Comparison of ENCODE assay signal across 8 cellular contexts in genomic region chr5:94618493-94619328, GRCh38. TPM values are rescaled to one million over a fixed set of nuclear protein-coding genes. Genes with fewer than 3 reads are reported as not detected.
DNase-seq lines count a peak whose midpoint lies in the region; ATAC-seq and TF ChIP-seq lines count a peak whose summit lies in the region.

Gene KIAA0825, minus strand, starts transcription at chr5:94618604. Its CDS starts 81,478 bp downstream, at chr5:94537126.
Gene SLF1, plus strand, starts transcription at chr5:94618669. Its CDS starts 10,142 bp downstream, at chr5:94628811.

- ATAC-seq in GM21515 (IDR thresholded peaks at IDR 0.05; ENCODE audit: unreplicated experiment) = peak; percentile 98

- H3K4me1 ChIP-seq in HUES64 (ENCODE audit: insufficient read depth, low read length) = peaks cover 32% of the 10 kb centered on the region
- H3K4me1 ChIP-seq in OCI-LY3 (ENCODE audit: low read length) = peaks cover 6% of the 10 kb centered on the region

- H2AFZ ChIP-seq in OCI-LY3 (ENCODE audit: low read depth, low read length) = peak within 1 kb of the TSS; percentile 97

- TF ChIP-seq CTCF in OCI-LY3 (IDR thresholded peaks at IDR 0.05; ENCODE audit: low read depth, low read length) (no peak), epithelial cell of proximal tubule (conservative IDR thresholded peaks at IDR 0.05; ENCODE audit: low read depth, low read length) (no peak)

- H3K79me2 ChIP-seq in OCI-LY3 (ENCODE audit: low read length) = peaks cover 31% of the 10 kb centered on the region

- H4K20me1 ChIP-seq in OCI-LY3 (ENCODE audit: insufficient read depth, low read length) = peaks cover 2% of the 10 kb centered on the region

- H3K36me3 ChIP-seq in HUES64 (ENCODE audit: insufficient read depth, low read length) = no peaks in the 10 kb centered on the region
- H3K36me3 ChIP-seq in OCI-LY3 (replicated peaks; ENCODE audit: low read depth, low read length) = no peaks in the 10 kb centered on the region

- H3K4me3 ChIP-seq in HUES64 (ENCODE audit: low read length) (peak within 1 kb of the TSS; percentile 82), OCI-LY3 (ENCODE audit: low read length) (peak within 1 kb of the TSS; percentile 95), epithelial cell of proximal tubule (ENCODE audit: low read depth, low read length) (peak within 1 kb of the TSS; percentile 86)

- peak within 1 kb of the TSS; percentile 89 for H3K27ac ChIP-seq in HUES64 (ENCODE audit: low read depth, low read length)
- peak within 1 kb of the TSS; percentile 55 for H3K27ac ChIP-seq in OCI-LY3 (ENCODE audit: low read length)

- peak within 1 kb of the TSS; percentile 88 for H3K9ac ChIP-seq in HUES64 (ENCODE audit: low read depth, low read length)
- H3K9ac ChIP-seq in OCI-LY3 (ENCODE audit: low read length) = peak within 1 kb of the TSS; percentile 66

- under 1% methylated on average over 63 of the region's 63 CpGs for WGBS in HUES64

- peak within 1 kb of the TSS; percentile 91 for H3K4me2 ChIP-seq in OCI-LY3 (ENCODE audit: low read length)

- H3K9me3 ChIP-seq in HUES64 (ENCODE audit: insufficient read depth, low read depth, low read length) (no peaks in the 10 kb centered on the region), OCI-LY3 (ENCODE audit: insufficient read depth, low read length) (no peaks in the 10 kb centered on the region)

- H3K27me3 ChIP-seq in HUES64 (ENCODE audit: insufficient read depth, low read length) = no peaks in the 10 kb centered on the region
- H3K27me3 ChIP-seq in OCI-LY3 (ENCODE audit: low read depth, low read length) = no peaks in the 10 kb centered on the region

- DNase-seq in DMS 273 (lab: John Stamatoyannopoulos, UW; ENCODE audit: unreplicated experiment) (peak; percentile 96), activated T-cell treated with anti-CD3 and anti-CD28 coated beads for 4 hours (peak; percentile 75), epithelial cell of proximal tubule (ENCODE audit: low read depth) (peak; percentile 47), mucosa of gallbladder (ENCODE audit: low spot score) (peak; percentile 90)
- peak; percentile 78 for DNase-seq in stimulated activated CD8-positive, alpha-beta memory T cell treated with anti-CD3 and anti-CD28 coated beads, Interleukin-4, amount 100 ng/mL, for 24 hours (ENCODE audit: low read depth)

RNA-seq across cellular contexts. Expression of gene KIAA0825, which starts in this region (rescaled TPM):
- polyA plus RNA-seq in HUES64 (2013, experiment 1 of 2) = 2.1 TPM
- polyA plus RNA-seq in HUES64 (2013, experiment 2 of 2) = 2.1 TPM
- total RNA-seq in epithelial cell of proximal tubule (0.87 and 0.92 TPM in 2 replicates), mucosa of gallbladder (3.3 TPM)

RNA-seq across cellular contexts. Expression of gene SLF1, which starts in this region (rescaled TPM):
- 12.8 TPM for polyA plus RNA-seq in HUES64 (2013, experiment 1 of 2)
- polyA plus RNA-seq in HUES64 (2013, experiment 2 of 2) = 14.3 TPM
- 8.9 and 13.1 TPM in 2 replicates for total RNA-seq in epithelial cell of proximal tubule
- 6.1 TPM for total RNA-seq in mucosa of gallbladder

Comparison
In these comparisons a context has a peak if more than half of its experiments do, and no peak if none do; other contexts are left out.
1. Peak in every context shown above with its lines: DNase-seq, ATAC-seq, H3K4me3 ChIP-seq and H3K27ac ChIP-seq.